Comparison of ENCODE assay signal across 1 cellular context in genomic region chr20:53872561-53873248, GRCh38.
TF ChIP-seq lines count a peak whose summit lies in the region.

No MANE protein-coding gene starts in this region.

TF ChIP-seq in HepG2, 621 proteins besides CTCF, POLR2A, EP300 and RAD21 (continued from another document):
- TF ChIP-seq, protein P1, sequence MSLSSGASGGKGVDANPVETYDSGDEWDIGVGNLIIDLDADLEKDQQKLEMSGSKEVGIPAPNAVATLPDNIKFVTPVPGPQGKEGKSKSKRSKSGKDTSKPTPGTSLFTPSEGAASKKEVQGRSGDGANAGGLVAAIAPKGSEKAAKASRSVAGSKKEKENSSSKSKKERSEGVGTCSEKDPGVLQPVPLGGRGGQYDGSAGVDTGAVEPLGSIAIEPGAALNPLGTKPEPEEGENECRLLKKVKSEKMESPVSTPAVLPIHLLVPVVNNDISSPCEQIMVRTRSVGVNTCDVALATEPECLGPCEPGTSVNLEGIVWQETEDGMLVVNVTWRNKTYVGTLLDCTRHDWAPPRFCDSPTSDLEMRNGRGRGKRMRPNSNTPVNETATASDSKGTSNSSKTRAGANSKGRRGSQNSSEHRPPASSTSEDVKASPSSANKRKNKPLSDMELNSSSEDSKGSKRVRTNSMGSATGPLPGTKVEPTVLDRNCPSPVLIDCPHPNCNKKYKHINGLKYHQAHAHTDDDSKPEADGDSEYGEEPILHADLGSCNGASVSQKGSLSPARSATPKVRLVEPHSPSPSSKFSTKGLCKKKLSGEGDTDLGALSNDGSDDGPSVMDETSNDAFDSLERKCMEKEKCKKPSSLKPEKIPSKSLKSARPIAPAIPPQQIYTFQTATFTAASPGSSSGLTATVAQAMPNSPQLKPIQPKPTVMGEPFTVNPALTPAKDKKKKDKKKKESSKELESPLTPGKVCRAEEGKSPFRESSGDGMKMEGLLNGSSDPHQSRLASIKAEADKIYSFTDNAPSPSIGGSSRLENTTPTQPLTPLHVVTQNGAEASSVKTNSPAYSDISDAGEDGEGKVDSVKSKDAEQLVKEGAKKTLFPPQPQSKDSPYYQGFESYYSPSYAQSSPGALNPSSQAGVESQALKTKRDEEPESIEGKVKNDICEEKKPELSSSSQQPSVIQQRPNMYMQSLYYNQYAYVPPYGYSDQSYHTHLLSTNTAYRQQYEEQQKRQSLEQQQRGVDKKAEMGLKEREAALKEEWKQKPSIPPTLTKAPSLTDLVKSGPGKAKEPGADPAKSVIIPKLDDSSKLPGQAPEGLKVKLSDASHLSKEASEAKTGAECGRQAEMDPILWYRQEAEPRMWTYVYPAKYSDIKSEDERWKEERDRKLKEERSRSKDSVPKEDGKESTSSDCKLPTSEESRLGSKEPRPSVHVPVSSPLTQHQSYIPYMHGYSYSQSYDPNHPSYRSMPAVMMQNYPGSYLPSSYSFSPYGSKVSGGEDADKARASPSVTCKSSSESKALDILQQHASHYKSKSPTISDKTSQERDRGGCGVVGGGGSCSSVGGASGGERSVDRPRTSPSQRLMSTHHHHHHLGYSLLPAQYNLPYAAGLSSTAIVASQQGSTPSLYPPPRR (CRISPR knock-in tag; IDR thresholded peaks at IDR 0.05; ENCODE audit: borderline replicate concordance) = no peak
- TF ChIP-seq KMT2A (CRISPR knock-in tag; IDR thresholded peaks at IDR 0.05) (no peak), ZNF556 (CRISPR knock-in tag; IDR thresholded peaks at IDR 0.05; ENCODE audit: borderline replicate concordance) (no peak), GABPA (IDR thresholded peaks at IDR 0.05; ENCODE audit: low read depth, low read length) (no peak), GABPA (CRISPR knock-in tag; IDR thresholded peaks at IDR 0.05; ENCODE audit: low read depth) (no peak)
